ENCODE assay signal across 13 cellular contexts in the genomic region with DNA sequence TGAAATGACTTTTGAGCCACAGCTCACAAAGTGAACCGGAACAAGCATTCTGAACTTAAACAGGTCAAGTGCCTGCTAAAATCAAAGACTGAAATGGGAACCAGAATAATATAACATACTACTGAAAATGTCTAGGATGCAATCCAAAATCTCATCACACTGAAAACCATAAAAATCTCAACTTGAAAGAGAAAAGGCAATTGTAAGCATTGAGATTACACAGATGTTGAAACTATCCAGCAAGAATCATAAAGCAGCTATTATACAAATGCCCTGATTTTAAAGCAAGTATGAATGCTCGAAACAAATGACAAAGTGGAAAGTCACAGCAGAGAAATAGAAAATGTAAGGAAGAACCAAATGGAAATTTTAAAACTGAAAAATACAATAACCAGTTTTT.
DNase-seq lines count a peak whose midpoint lies in the region; ATAC-seq and TF ChIP-seq lines count a peak whose summit lies in the region.
"Had no signal": no experiment of that assay in that cellular context is flagged by ENCODE, and none has a peak within 500 bp of the region (broad histone marks: within the 10 kb centered on the region; RNA-seq: fewer than 3 reads in every experiment).

No MANE protein-coding gene starts in this region.

- peak; percentile 46 for DNase-seq in fibroblast of villous mesenchyme (ENCODE audit: low read depth)
- DNase-seq in osteoblast (ENCODE audit: insufficient read length, low spot score, missing footprints): no peak
- DNase-seq in gastrocnemius medialis: no peak
- DNase-seq in caudate nucleus (lab: John Stamatoyannopoulos, UW): no peak
- DNase-seq: Calu3; CD8-positive, alpha-beta T cell; DMS79 treated with DMSO at 0.1 percent for 48 hours; GF-D8; GOT3; H7 had no signal

- in situ Hi-C loops in gastrocnemius medialis (cut with MboI; ENCODE audit: low sequenced_read_pairs in 4 of 4): no loop called here

- H4K20me1 ChIP-seq in osteoblast (ENCODE audit: insufficient read depth, low read length): no peaks in the 10 kb centered on the region
- H4K20me1 ChIP-seq: BLaER1 treated with 17β-estradiol and CSF1 and Interleukin-3, amounts not matched to agents 10 nM and 100 nM had no signal

- TF ChIP-seq CTCF in HEK293 (tag by site-specific recombination; IDR thresholded peaks at IDR 0.05): no peak
- TF ChIP-seq CTCF in fibroblast of villous mesenchyme (IDR thresholded peaks at IDR 0.05; ENCODE audit: insufficient read depth, low read depth, low read length): no peak
- TF ChIP-seq CTCF in osteoblast (IDR thresholded peaks at IDR 0.05; ENCODE audit: extremely low read depth, low read depth, low read length): no peak
- no peak for TF ChIP-seq CTCF in gastrocnemius medialis (IDR thresholded peaks at IDR 0.05 in 4 of 5, conservative IDR thresholded peaks at IDR 0.05 in 1 of 5)

- no peaks in the 10 kb centered on the region for H3K36me3 ChIP-seq in HEK293 (ENCODE audit: control insufficient read depth in 2 of 2, insufficient read depth in 1 of 2, low read length in 2 of 2)
- no peaks in the 10 kb centered on the region for H3K36me3 ChIP-seq in osteoblast (ENCODE audit: insufficient read depth, low read length)
- no peaks in the 10 kb centered on the region for H3K36me3 ChIP-seq in gastrocnemius medialis
- H3K36me3 ChIP-seq: BLaER1 treated with 17β-estradiol and CSF1 and Interleukin-3, amounts not matched to agents 10 nM and 100 nM had no signal

- no peak overlapping the region for H3K4me2 ChIP-seq in osteoblast (ENCODE audit: insufficient read depth, low read length)
- H3K4me2 ChIP-seq: BLaER1 treated with 17β-estradiol and CSF1 and Interleukin-3, amounts not matched to agents 10 nM and 100 nM had no signal

- no peaks in the 10 kb centered on the region for H3K4me1 ChIP-seq in HEK293 (ENCODE audit: control insufficient read depth, insufficient read depth, low read length)
- H3K4me1 ChIP-seq in osteoblast (ENCODE audit: insufficient read depth, low read length): peaks cover 7% of the 10 kb centered on the region
- peaks cover 5 to 42% of the 10 kb centered on the region in 2 donors for H3K4me1 ChIP-seq in gastrocnemius medialis
- H3K4me1 ChIP-seq: BLaER1 treated with 17β-estradiol and CSF1 and Interleukin-3, amounts not matched to agents 10 nM and 100 nM had no signal

- H3K9me3 ChIP-seq in HEK293 (ENCODE audit: control insufficient read depth, insufficient read depth, low read depth, low read length) (no peaks in the 10 kb centered on the region), osteoblast (ENCODE audit: low read depth, low read length) (no peaks in the 10 kb centered on the region), gastrocnemius medialis (no peaks in the 10 kb centered on the region)
- H3K9me3 ChIP-seq: BLaER1 treated with 17β-estradiol and CSF1 and Interleukin-3, amounts not matched to agents 10 nM and 100 nM had no signal

- no peak overlapping the region for H3K4me3 ChIP-seq in HEK293 (ENCODE audit: low read depth, low read length)
- no peak overlapping the region for H3K4me3 ChIP-seq in fibroblast of villous mesenchyme (ENCODE audit: low read depth, low read length)
- no peak overlapping the region for H3K4me3 ChIP-seq in osteoblast (ENCODE audit: insufficient read depth, low read length)
- H3K4me3 ChIP-seq in gastrocnemius medialis: no peak overlapping the region
- H3K4me3 ChIP-seq: BLaER1 treated with 17β-estradiol and CSF1 and Interleukin-3, amounts not matched to agents 10 nM and 100 nM had no signal

- H3K27ac ChIP-seq in HEK293 (ENCODE audit: extremely low read depth, low read depth, low read length): no peak overlapping the region
- H3K27ac ChIP-seq in osteoblast (ENCODE audit: low read depth, low read length): no peak overlapping the region
- peak overlapping the region in 1 of 4 donors; percentile 26 for H3K27ac ChIP-seq in gastrocnemius medialis
- no peak overlapping the region for H3K27ac ChIP-seq in caudate nucleus (ENCODE audit: low read depth, low read length)
- H3K27ac ChIP-seq: BLaER1 treated with 17β-estradiol and CSF1 and Interleukin-3, amounts not matched to agents 10 nM and 100 nM had no signal

- CTCF ChIA-PET in HEK293 (lab: Yijun Ruan, JAX): no interaction called here

- POLR2A ChIA-PET in HEK293 (lab: Yijun Ruan, JAX): no interaction called here

- TF ChIP-seq POLR2A in gastrocnemius medialis (IDR thresholded peaks at IDR 0.05): no peak

- ATAC-seq in gastrocnemius medialis (no peak), SK-N-SH treated with all-trans-retinoic acid at 6 μM for 48 hours (no peak)
- ATAC-seq: CD8-positive, alpha-beta T cell had no signal

- intact Hi-C loops in gastrocnemius medialis (cut with DNase I; ENCODE audit: low total_unique reads): no loop called here

- H3K79me2 ChIP-seq in osteoblast (ENCODE audit: insufficient read depth, low read length): no peaks in the 10 kb centered on the region

- peak overlapping the region; percentile 64 for H2AFZ ChIP-seq in osteoblast (ENCODE audit: low read length)

- H3K27me3 ChIP-seq in osteoblast (ENCODE audit: insufficient read depth, low read length) (no peaks in the 10 kb centered on the region), gastrocnemius medialis (no peaks in the 10 kb centered on the region)
- H3K27me3 ChIP-seq: BLaER1 treated with 17β-estradiol and CSF1 and Interleukin-3, amounts not matched to agents 10 nM and 100 nM had no signal

TF ChIP-seq in HEK293, 187 proteins besides CTCF, POLR2A, EP300 and RAD21:
- TF ChIP-seq, protein P1, sequence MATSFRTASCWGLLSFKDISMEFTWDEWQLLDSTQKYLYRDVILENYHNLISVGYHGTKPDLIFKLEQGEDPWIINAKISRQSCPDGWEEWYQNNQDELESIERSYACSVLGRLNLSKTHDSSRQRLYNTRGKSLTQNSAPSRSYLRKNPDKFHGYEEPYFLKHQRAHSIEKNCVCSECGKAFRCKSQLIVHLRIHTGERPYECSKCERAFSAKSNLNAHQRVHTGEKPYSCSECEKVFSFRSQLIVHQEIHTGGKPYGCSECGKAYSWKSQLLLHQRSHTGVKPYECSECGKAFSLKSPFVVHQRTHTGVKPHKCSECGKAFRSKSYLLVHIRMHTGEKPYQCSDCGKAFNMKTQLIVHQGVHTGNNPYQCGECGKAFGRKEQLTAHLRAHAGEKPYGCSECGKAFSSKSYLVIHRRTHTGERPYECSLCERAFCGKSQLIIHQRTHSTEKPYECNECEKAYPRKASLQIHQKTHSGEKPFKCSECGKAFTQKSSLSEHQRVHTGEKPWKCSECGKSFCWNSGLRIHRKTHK (tag by site-specific recombination; IDR thresholded peaks at IDR 0.05): peak; percentile 42; the same call in 1 of the 2 replicates
- TF ChIP-seq ZBTB20 (tag by site-specific recombination; IDR thresholded peaks at IDR 0.05) (peak; percentile 22; the same call in 1 of the 2 replicates), ZNF239 (tag by site-specific recombination; IDR thresholded peaks at IDR 0.05) (no peak), ZNF112 (tag by site-specific recombination; IDR thresholded peaks at IDR 0.05) (no peak), ZNF350 (tag by site-specific recombination; IDR thresholded peaks at IDR 0.05) (no peak), ZSCAN30 (tag by site-specific recombination; IDR thresholded peaks at IDR 0.05) (no peak), ZNF530 (tag by site-specific recombination; IDR thresholded peaks at IDR 0.05; ENCODE audit: low read depth) (no peak), ZBTB17 (tag by site-specific recombination; IDR thresholded peaks at IDR 0.05) (no peak), ZBTB48 (tag by site-specific recombination; IDR thresholded peaks at IDR 0.05) (no peak)
TF ChIP-seq in HEK293: peak in this region for 2.

TF ChIP-seq in SK-N-SH treated with all-trans-retinoic acid at 6 μM for 48 hours, 23 proteins besides CTCF, POLR2A, EP300 and RAD21 (continues in another document):
- TF ChIP-seq TOX (CRISPR knock-in tag; IDR thresholded peaks at IDR 0.05; ENCODE audit: borderline replicate concordance) (no peak), ZC3H10 (CRISPR knock-in tag; IDR thresholded peaks at IDR 0.05) (no peak), TCF4 (CRISPR knock-in tag; IDR thresholded peaks at IDR 0.05; ENCODE audit: borderline replicate concordance) (no peak), ARNTL (CRISPR knock-in tag; IDR thresholded peaks at IDR 0.05; ENCODE audit: borderline replicate concordance, low read depth) (no peak), CSDC2 (CRISPR knock-in tag; IDR thresholded peaks at IDR 0.05) (no peak), PPARA (CRISPR knock-in tag; IDR thresholded peaks at IDR 0.05; ENCODE audit: borderline replicate concordance) (no peak), ZNF70 (CRISPR knock-in tag; IDR thresholded peaks at IDR 0.05) (no peak), RARB (CRISPR knock-in tag; IDR thresholded peaks at IDR 0.05) (no peak), ZNF8 (CRISPR knock-in tag; IDR thresholded peaks at IDR 0.05) (no peak), PATZ1 (CRISPR knock-in tag; IDR thresholded peaks at IDR 0.05; ENCODE audit: borderline replicate concordance) (no peak), ZFP30 (CRISPR knock-in tag; IDR thresholded peaks at IDR 0.05) (no peak), SNAI2 (CRISPR knock-in tag; IDR thresholded peaks at IDR 0.05) (no peak)
- TF ChIP-seq, protein P2, sequence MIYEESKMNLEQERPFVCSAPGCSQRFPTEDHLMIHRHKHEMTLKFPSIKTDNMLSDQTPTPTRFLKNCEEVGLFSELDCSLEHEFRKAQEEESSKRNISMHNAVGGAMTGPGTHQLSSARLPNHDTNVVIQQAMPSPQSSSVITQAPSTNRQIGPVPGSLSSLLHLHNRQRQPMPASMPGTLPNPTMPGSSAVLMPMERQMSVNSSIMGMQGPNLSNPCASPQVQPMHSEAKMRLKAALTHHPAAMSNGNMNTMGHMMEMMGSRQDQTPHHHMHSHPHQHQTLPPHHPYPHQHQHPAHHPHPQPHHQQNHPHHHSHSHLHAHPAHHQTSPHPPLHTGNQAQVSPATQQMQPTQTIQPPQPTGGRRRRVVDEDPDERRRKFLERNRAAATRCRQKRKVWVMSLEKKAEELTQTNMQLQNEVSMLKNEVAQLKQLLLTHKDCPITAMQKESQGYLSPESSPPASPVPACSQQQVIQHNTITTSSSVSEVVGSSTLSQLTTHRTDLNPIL (CRISPR knock-in tag; IDR thresholded peaks at IDR 0.05; ENCODE audit: low read depth): no peak
